ENCODE assay signal across 8 cellular contexts in the genomic region with DNA sequence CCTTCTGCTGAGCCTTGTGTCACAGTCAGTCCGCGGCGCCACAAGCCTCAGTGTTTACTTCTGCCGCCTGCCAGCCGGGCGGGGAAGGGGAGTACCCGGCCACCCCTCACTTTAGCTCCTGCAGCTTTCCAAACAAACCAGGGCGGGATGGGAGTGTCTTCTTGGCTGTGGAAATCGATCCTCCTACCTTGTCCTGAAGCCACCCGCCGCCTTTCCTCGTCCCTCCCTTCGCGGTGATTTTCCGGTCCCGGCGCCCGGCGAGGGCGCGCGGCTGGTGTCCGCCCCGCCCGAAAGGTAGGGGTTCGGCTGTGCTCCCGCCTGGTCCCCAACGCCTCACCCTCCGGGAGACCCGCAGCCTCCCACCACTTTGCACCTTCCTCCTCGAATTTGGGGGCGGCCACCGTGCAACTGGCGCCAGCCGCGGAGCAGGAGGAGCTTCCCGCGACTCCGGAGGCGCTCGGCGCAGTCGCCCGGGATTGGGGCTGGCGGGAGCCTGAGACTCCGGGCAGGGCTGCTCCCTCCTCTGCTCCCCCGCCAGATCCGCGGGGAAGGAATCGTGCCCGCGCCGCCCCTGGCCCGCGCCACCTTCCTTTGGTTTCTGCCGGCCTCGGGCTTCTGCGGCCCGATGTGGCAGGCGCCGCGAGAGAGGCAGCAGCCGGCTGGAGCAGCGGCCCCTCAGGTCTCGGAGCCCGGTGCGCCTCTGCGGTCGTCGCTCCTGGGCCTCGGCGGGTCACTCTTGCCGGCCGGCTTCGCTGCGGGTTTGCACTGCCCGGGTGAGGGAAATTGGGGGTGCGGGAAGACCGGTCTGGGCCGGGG. TPM values are rescaled to one million over a fixed set of nuclear protein-coding genes. Genes with fewer than 3 reads are reported as not detected.
DNase-seq lines count a peak whose midpoint lies in the region; ATAC-seq, FAIRE-seq and TF ChIP-seq lines count a peak whose summit lies in the region.

No MANE protein-coding gene starts in this region.

- FAIRE-seq in keratinocyte (lab: Jason Lieb, UNC) (peak; percentile 9), small intestine (lab: Jason Lieb, UNC) (no peak)

- H3K27ac ChIP-seq in Panc1 (ENCODE audit: low read length), result no peak overlapping the region
- peak overlapping the region; percentile 60 for H3K27ac ChIP-seq in keratinocyte (ENCODE audit: control insufficient read depth, insufficient read depth, low read length)
- no peak overlapping the region for H3K27ac ChIP-seq in small intestine (ENCODE audit: low read depth in 1 of 2, low read length in 1 of 2)

- POLR2A ChIA-PET in BJ (lab: Charles Lee), result no interaction called here
- POLR2A ChIA-PET in Panc1 (lab: Charles Lee), result no interaction called here

- peaks cover 12% of the 10 kb centered on the region for H3K79me2 ChIP-seq in keratinocyte (ENCODE audit: control insufficient read depth, insufficient read depth, low read length)

- H3K27me3 ChIP-seq in BJ (ENCODE audit: control insufficient read depth, insufficient read depth, low read length) (peaks cover 17% of the 10 kb centered on the region), Panc1 (ENCODE audit: control insufficient read depth, insufficient read depth, low read length) (peaks cover 47% of the 10 kb centered on the region), keratinocyte (ENCODE audit: control insufficient read depth, extremely low read depth, insufficient read depth, low read length) (no peaks in the 10 kb centered on the region), small intestine (ENCODE audit: control insufficient read depth in 2 of 2, insufficient read depth in 2 of 2, low read length in 2 of 2) (peaks cover 0 to 9% of the 10 kb centered on the region in 2 donors)

- H3K36me3 ChIP-seq in BJ (ENCODE audit: control insufficient read depth, insufficient read depth, low read length) (no peaks in the 10 kb centered on the region), Panc1 (ENCODE audit: control insufficient read depth, insufficient read depth, low read length) (no peaks in the 10 kb centered on the region; the same call in 1 of the 2 replicates), keratinocyte (ENCODE audit: control insufficient read depth in 2 of 2, extremely low read depth in 1 of 2, insufficient read depth in 2 of 2, low read length in 2 of 2) (no peaks in the 10 kb centered on the region), small intestine (ENCODE audit: control insufficient read depth in 2 of 2, insufficient read depth in 2 of 2, low read length in 2 of 2) (no peaks in the 10 kb centered on the region)

- H3K4me3 ChIP-seq in BJ (ENCODE audit: low read depth, low read length) (peak overlapping the region; percentile 44), Panc1 (ENCODE audit: low read depth in 2 of 2, low read length in 2 of 2) (peak overlapping the region; percentile 54 to 64), keratinocyte (ENCODE audit: control insufficient read depth in 2 of 3, extremely low read depth in 1 of 3, insufficient read depth in 2 of 3, low read depth in 1 of 3, low read length in 3 of 3) (peak overlapping the region; percentile 79 to 87 (median 87)), small intestine (ENCODE audit: low read depth in 1 of 2, low read length in 2 of 2) (peak overlapping the region; percentile 50 to 51)

- H2AFZ ChIP-seq in keratinocyte (ENCODE audit: control insufficient read depth, low read length), result peak overlapping the region; percentile 93

- H3K9me1 ChIP-seq in keratinocyte (ENCODE audit: control insufficient read depth, extremely low read depth, insufficient read depth, low read length), result no peaks in the 10 kb centered on the region

- no peaks in the 10 kb centered on the region for H4K20me1 ChIP-seq in keratinocyte (ENCODE audit: control insufficient read depth, extremely low read depth, insufficient read depth, low read length)

- CTCF ChIA-PET in BJ (lab: Yijun Ruan, JAX) (interaction anchor here (0.9 to 1.2 kb wide), 2 partner anchors 21 to 24 kb away, joined by 3 read pairs; no protein-coding TSS in a partner anchor), Panc1 (lab: Charles Lee) (interaction anchor here (0.6 kb wide), 1 partner anchor 1305 kb away, joined by 3 read pairs; no protein-coding TSS in a partner anchor)

- WGBS in small intestine, 3 donors, result 0 to 1% (median 1%) methylated on average over 68 to 80 of the region's 80 CpGs

- DNase-seq in BJ (ENCODE audit: low read depth) (no peak), Panc1 (ENCODE audit: low read depth, low spot score) (no peak), cerebellar cortex (ENCODE audit: low spot score) (peak; percentile 72), keratinocyte (ENCODE audit: low read depth, low spot score) (no peak), small intestine (peak; percentile 12)
- no peak for DNase-seq in activated CD4-positive, CD25-positive, alpha-beta regulatory T cell treated with anti-CD3 and anti-CD28 coated beads, Interleukin-2, amount 50 U/mL, for 72 hours

- ATAC-seq in GM18858 (IDR thresholded peaks at IDR 0.05; ENCODE audit: unreplicated experiment), result peak; percentile 28
- peak; percentile 43 for ATAC-seq in HG03108 (IDR thresholded peaks at IDR 0.05; ENCODE audit: unreplicated experiment)
- peak; percentile 87 for ATAC-seq in Panc1

- no peak for TF ChIP-seq CTCF in BJ (IDR thresholded peaks at IDR 0.05; ENCODE audit: insufficient read depth, low read depth, low read length)
- TF ChIP-seq CTCF in Panc1 (IDR thresholded peaks at IDR 0.05), result no peak
- no peak for TF ChIP-seq CTCF in keratinocyte (optimal IDR thresholded peaks at IDR 0.05 in 1 of 3, IDR thresholded peaks at IDR 0.05 in 1 of 3, conservative IDR thresholded peaks at IDR 0.05 in 1 of 3; ENCODE audit: extremely low read depth in 1 of 3, insufficient read depth in 2 of 3, low read length in 3 of 3)

- intact Hi-C loops in Panc1 (cut with micrococcal nuclease; ENCODE audit: unreplicated experiment), result no loop called here

- dilution Hi-C loops in keratinocyte (cut with MboI; ENCODE audit: extremely low pct_ligation_motif_present, low sequenced_read_pairs), result no loop called here

- BruUV-seq in Panc1 (replicated peaks; lab: Mats Ljungman, UMichigan), result no TSS peak

- H3K9ac ChIP-seq in keratinocyte (ENCODE audit: control insufficient read depth, extremely low read depth, insufficient read depth, low read length), result peak overlapping the region; percentile 78

- H3K9me3 ChIP-seq in Panc1 (ENCODE audit: control insufficient read depth, insufficient read depth, low read depth, low read length) (no peaks in the 10 kb centered on the region), keratinocyte (ENCODE audit: control insufficient read depth, low read depth, low read length) (no peaks in the 10 kb centered on the region), small intestine (ENCODE audit: control insufficient read depth, low read depth) (no peaks in the 10 kb centered on the region)

- H3K4me1 ChIP-seq in Panc1 (ENCODE audit: control insufficient read depth, insufficient read depth, low read length) (no peaks in the 10 kb centered on the region; the same call in 1 of the 2 replicates), keratinocyte (ENCODE audit: control insufficient read depth, extremely low read depth, insufficient read depth, low read length) (peaks cover 24% of the 10 kb centered on the region), small intestine (ENCODE audit: control insufficient read depth in 2 of 2, insufficient read depth in 1 of 2, low read depth in 1 of 2, low read length in 1 of 2) (no peaks in the 10 kb centered on the region)

- peak overlapping the region; percentile 100 for H3K4me2 ChIP-seq in keratinocyte (ENCODE audit: control insufficient read depth, extremely low read depth, insufficient read depth, low read depth, low read length)

- in situ Hi-C loops in Panc1 (cut with HindIII; ENCODE audit: low pct_unique_long_range_greater_than_20kb, low sequenced_read_pairs), result no loop called here

RNA-seq across cellular contexts. Expression of a gene that starts 30.7 kb away (rescaled TPM):
- polyA plus RNA-seq in BJ (2011; rRNA removed) (0.06 TPM in 1 of 2 replicates, not detected in the other), keratinocyte (1.8 to 5.3 TPM (median 4.0 TPM) in 3 replicates), small intestine (1 to 10 TPM in 2 of 3 donors, not detected in 1; 2.2 to 3.2 TPM)
- not detected in 2 replicates for polyA minus RNA-seq in BJ (2011; rRNA and poly(A)+ RNA removed)
- total RNA-seq in Panc1 (2021; ENCODE audit: unreplicated experiment), result 0.15 TPM
- not detected for polyA plus RNA-seq in Panc1 (2012; ENCODE audit: insufficient read length)
- polyA plus RNA-seq in keratinocyte (2011; ENCODE audit: low read depth), result 14.4 TPM
- 1.2 and 2.7 TPM in 2 replicates for polyA plus RNA-seq in keratinocyte (2011; cell fraction: cytosol; rRNA removed)
- 4.3 and 5.2 TPM in 2 replicates for polyA plus RNA-seq in keratinocyte (2011; cell fraction: nucleus; rRNA removed)
- 2.4 and 8.6 TPM in 2 replicates for polyA plus RNA-seq in keratinocyte (2012; ENCODE audit: low replicate concordance)
- polyA minus RNA-seq in keratinocyte, result 0.56 to 4.3 TPM (median 1.5 TPM) in 3 replicates
- polyA minus RNA-seq in keratinocyte (2011; cell fraction: cytosol; rRNA and poly(A)+ RNA removed), result 5.2 TPM
- 3.1 and 5.4 TPM in 2 replicates for polyA minus RNA-seq in keratinocyte (2011; cell fraction: nucleus; rRNA and poly(A)+ RNA removed)

Comparison
In these comparisons a context has a peak if more than half of its experiments do, and no peak if none do; other contexts are left out.
1. DNase-seq: peak in cerebellar cortex (single experiment) and small intestine (single experiment); none in BJ (single experiment), Panc1 (single experiment), keratinocyte (single experiment) and activated CD4-positive, CD25-positive, alpha-beta regulatory T cell treated with anti-CD3 and anti-CD28 coated beads, Interleukin-2, amount 50 U/mL, for 72 hours (single experiment).
2. ATAC-seq: peak in every context shown above with its lines; median percentile 87 in Panc1; 43 in HG03108; 28 in GM18858.
3. Peak in every context shown above with its lines, with median percentiles within 50 percentile points of each other: H3K4me3 ChIP-seq.